ENCODE assay signal across 19 cellular contexts in genomic region chr15:42483677-42484076, GRCh38. TPM values are rescaled to one million over a fixed set of nuclear protein-coding genes. Genes with fewer than 3 reads are reported as not detected.
DNase-seq lines count a peak whose midpoint lies in the region; ATAC-seq and TF ChIP-seq lines count a peak whose summit lies in the region.
"Had no signal": no experiment of that assay in that cellular context is flagged by ENCODE, and none has a peak within 500 bp of the region (broad histone marks: within the 10 kb centered on the region; RNA-seq: fewer than 3 reads in every experiment).

No MANE protein-coding gene starts in this region.

- TF ChIP-seq CTCF in left ventricle myocardium inferior (IDR thresholded peaks at IDR 0.05; ENCODE audit: borderline replicate concordance) (no peak), chondrocyte (IDR thresholded peaks at IDR 0.05) (no peak), RWPE1 (conservative IDR thresholded peaks at IDR 0.05; ENCODE audit: low read depth) (no peak)

- peaks cover 4% of the 10 kb centered on the region for H3K9me3 Mint-ChIP-seq in chondrocyte (ENCODE audit: low read depth)

- no peak for ATAC-seq in right cardiac atrium

- H3K36me3 Mint-ChIP-seq in chondrocyte (ENCODE audit: low read depth), result peaks cover 8% of the 10 kb centered on the region

- H3K27me3 Mint-ChIP-seq in chondrocyte (ENCODE audit: low read depth), result no peaks in the 10 kb centered on the region

- CTCF ChIA-PET in RWPE1 (lab: Yijun Ruan, JAX), result no interaction called here

- DNase-seq in left ventricle myocardium inferior (no peak), right cardiac atrium (no peak), NCI-H69 (lab: John Stamatoyannopoulos, UW) (peak; percentile 45), chondrocyte (ENCODE audit: low spot score) (no peak), COLO829 (ENCODE audit: low spot score) (no peak), RWPE1 (ENCODE audit: low spot score) (no peak)
- no peak for DNase-seq in stimulated activated naive CD4-positive, alpha-beta T cell treated with Interleukin-2 at 50 U/mL for 16 hours (lab: John Stamatoyannopoulos, UW)
- DNase-seq: ACHN, AML-193, DMS79 treated with DMSO at 0.1 percent for 48 hours, H7, KG1, NCI-H1436, NCI-H1930, NCI-H226, NCI-H524 had no signal

- no peak overlapping the region for H3K4me3 ChIP-seq in left ventricle myocardium inferior
- H3K4me3 ChIP-seq in right cardiac atrium (ENCODE audit: low read length), result no peak overlapping the region
- H3K4me3 ChIP-seq: PC-9, SJSA1 had no signal

- peaks cover 22% of the 10 kb centered on the region for H3K4me1 Mint-ChIP-seq in chondrocyte (ENCODE audit: low read depth)

- peaks cover 7% of the 10 kb centered on the region for H3K36me3 ChIP-seq in left ventricle myocardium inferior

- H3K4me1 ChIP-seq in left ventricle myocardium inferior (peaks cover 31% of the 10 kb centered on the region), right cardiac atrium (ENCODE audit: control insufficient read depth, insufficient read depth, low read length) (no peaks in the 10 kb centered on the region)
- H3K4me1 ChIP-seq: SJSA1 had no signal

- no peak overlapping the region for H3K4me3 Mint-ChIP-seq in chondrocyte (ENCODE audit: unreplicated experiment)

- H3K27me3 ChIP-seq in left ventricle myocardium inferior (ENCODE audit: low read depth), result no peaks in the 10 kb centered on the region
- H3K27me3 ChIP-seq in right cardiac atrium (ENCODE audit: control insufficient read depth, insufficient read depth), result no peaks in the 10 kb centered on the region
- H3K27me3 ChIP-seq: SJSA1 had no signal

- 95% methylated on average over 1 of the region's 1 CpG for WGBS in right cardiac atrium

- intact Hi-C loops in left ventricle myocardium inferior (cut with micrococcal nuclease), result no loop called here
- intact Hi-C loops in right cardiac atrium (cut with DNase I), result no loop called here

- peaks cover 15% of the 10 kb centered on the region for H3K9me3 ChIP-seq in left ventricle myocardium inferior (replicated peaks)
- H3K9me3 ChIP-seq in right cardiac atrium (ENCODE audit: control insufficient read depth, low read length), result no peaks in the 10 kb centered on the region

- peak overlapping the region; percentile 79 for H3K27ac Mint-ChIP-seq in chondrocyte (ENCODE audit: unreplicated experiment)

- H3K27ac ChIP-seq in left ventricle myocardium inferior (replicated peaks), result peak overlapping the region; percentile 32
- H3K27ac ChIP-seq in right cardiac atrium (ENCODE audit: low read length), result no peak overlapping the region
- H3K27ac ChIP-seq in RWPE1, result no peak overlapping the region
- H3K27ac ChIP-seq: C4-2B, PC-9, SJSA1 had no signal

- POLR2A ChIA-PET in RWPE1 (lab: Yijun Ruan, JAX; ENCODE audit: low non-redundant PET), result no interaction called here

RNA-seq across cellular contexts. Expression of gene ZNF106, which starts 7.3 kb away (rescaled TPM):
- 680 TPM for total RNA-seq in left ventricle myocardium inferior
- total RNA-seq in right cardiac atrium, result 100 to 1,000 TPM; 408 to 507 (median 423) TPM
- 94.6 TPM for polyA plus RNA-seq in right cardiac atrium
- 57.6 to 80.2 TPM (median 58.1 TPM) in 3 replicates for total RNA-seq in chondrocyte

RNA-seq across cellular contexts. Expression of gene SNAP23, which starts 11.8 kb away (rescaled TPM):
- 34.1 TPM for total RNA-seq in left ventricle myocardium inferior
- total RNA-seq in right cardiac atrium, result 10 to 100 TPM; 33.7 to 42.7 (median 39.0) TPM
- polyA plus RNA-seq in right cardiac atrium, result 28.4 TPM
- 66.0 to 85.6 TPM (median 74.0 TPM) in 3 replicates for total RNA-seq in chondrocyte
